Comparison of ENCODE assay signal across 8 cellular contexts in the genomic region with DNA sequence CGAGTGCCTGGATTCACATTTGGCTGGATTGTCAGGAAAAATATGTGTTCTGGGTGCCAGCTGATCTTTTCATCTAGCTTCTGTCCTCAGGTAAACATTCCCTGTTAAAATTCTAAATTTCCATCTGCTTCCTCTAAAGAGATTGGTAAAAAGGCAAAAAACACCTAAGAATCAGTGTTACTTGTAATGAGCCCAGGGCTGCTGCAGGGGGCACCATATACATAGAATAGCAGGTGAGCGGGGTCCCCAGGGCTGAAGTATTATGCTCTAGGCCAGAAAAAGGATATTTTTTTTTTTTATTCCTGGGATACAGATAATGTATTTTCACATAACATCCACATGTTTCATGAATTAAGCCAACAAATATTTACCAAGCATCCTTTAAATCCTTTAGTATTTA. TPM values are rescaled to one million over a fixed set of nuclear protein-coding genes. Genes with fewer than 3 reads are reported as not detected.
DNase-seq lines count a peak whose midpoint lies in the region; ATAC-seq, FAIRE-seq and TF ChIP-seq lines count a peak whose summit lies in the region.
"Not testable (repeated sequence)": the region's sequence is repeated elsewhere in the genome, so short reads cannot be mapped to it uniquely, and the experiment has no call there.

No MANE protein-coding gene starts in this region.

- not testable (repeated sequence) for H3T11ph ChIP-seq in H9 (ENCODE audit: low read length)

- not testable (repeated sequence) for H3K4me3 ChIP-seq in AG09309 (ENCODE audit: control insufficient read depth, low read depth, low read length); GM12864 (ENCODE audit: low read depth, low read length); MM.1S (ENCODE audit: low read length); PC-3 (ENCODE audit: low read length); GM12878; fibroblast of villous mesenchyme (ENCODE audit: low read depth, low read length)

- not testable (repeated sequence) for H3K36me3 Mint-ChIP-seq in H9 (ENCODE audit: insufficient read depth in 1 of 3, low read depth in 3 of 3); osteocyte (ENCODE audit: unreplicated experiment)

- RAD21 ChIA-PET in GM12878 (lab: Charles Lee; ENCODE audit: unreplicated experiment), result not testable (repeated sequence)

- H2BK12ac ChIP-seq in H9 (ENCODE audit: insufficient read length, low read depth, low read length), result not testable (repeated sequence)

- H3K4me1 ChIP-seq in H9 (ENCODE audit: insufficient read depth, low read length); MM.1S (ENCODE audit: low read length); PC-3 (ENCODE audit: insufficient read depth, low read length); GM12878 (ENCODE audit: control insufficient read depth, insufficient read depth, low read length): not testable (repeated sequence)

- CTCF ChIA-PET in PC-3 (lab: Charles Lee), result not testable (repeated sequence)
- CTCF ChIA-PET in GM12878 (lab: Yijun Ruan, JAX), result interaction anchor here (0.7 kb wide), 1 partner anchor 10 kb away, joined by 4 read pairs; no protein-coding TSS in a partner anchor

- not testable (repeated sequence) for H3K4me2 ChIP-seq in H9 (ENCODE audit: insufficient read depth, insufficient read length, low read length); MM.1S (ENCODE audit: low read depth, low read length); PC-3 (ENCODE audit: low read length); GM12878 (ENCODE audit: control insufficient read depth, insufficient read depth)

- not testable (repeated sequence) for H4K8ac ChIP-seq in H9 (replicated peaks; ENCODE audit: insufficient read length, low read depth, low read length)

- DNase-seq in AG09309 (ENCODE audit: low read depth); GM12864 (ENCODE audit: low read depth); H9; MM.1S; PC-3; GM12878 (ENCODE audit: low read depth, low spot score); fibroblast of villous mesenchyme (ENCODE audit: low read depth); osteocyte (ENCODE audit: extremely low spot score, unreplicated experiment): not testable (repeated sequence)

- not testable (repeated sequence) for H3K79me2 ChIP-seq in H9 (ENCODE audit: insufficient read depth, low read length); MM.1S (ENCODE audit: low read length); PC-3 (ENCODE audit: low read length); GM12878 (ENCODE audit: control insufficient read depth, insufficient read depth, low read length)

- H3K4me1 Mint-ChIP-seq in H9, result peaks cover 7 to 12% of the 10 kb centered on the region in 2 experiments; a peak in 3 of 4 replicates
- not testable (repeated sequence) for H3K4me1 Mint-ChIP-seq in osteocyte (ENCODE audit: unreplicated experiment)

- not testable (repeated sequence) for H3K9me3 ChIP-seq in H9 (ENCODE audit: control insufficient read depth, low read depth, low read length); MM.1S (replicated peaks; ENCODE audit: insufficient read depth, low read length); PC-3 (ENCODE audit: low read length); GM12878 (replicated peaks; ENCODE audit: control insufficient read depth, insufficient read depth, low read length)

- FAIRE-seq in GM12878 (lab: Jason Lieb, UNC), result not testable (repeated sequence)

- H3K27ac Mint-ChIP-seq in H9; osteocyte (ENCODE audit: unreplicated experiment): not testable (repeated sequence)

- H2BK20ac ChIP-seq in H9 (ENCODE audit: low read depth, low read length, poor library complexity, severe bottlenecking), result not testable (repeated sequence)

- not testable (repeated sequence) for H3K27ac ChIP-seq in H9 (ENCODE audit: insufficient read length, low read depth, low read length); MM.1S (ENCODE audit: low read length); PC-3 (ENCODE audit: low read length); GM12878 (ENCODE audit: control insufficient read depth, insufficient read depth)

- H3K9me3 Mint-ChIP-seq in H9; osteocyte (ENCODE audit: unreplicated experiment): not testable (repeated sequence)

- H3K79me1 ChIP-seq in H9 (ENCODE audit: insufficient read depth, low read depth, low read length, poor library complexity, severe bottlenecking), result not testable (repeated sequence)

- not testable (repeated sequence) for H3K4me3 Mint-ChIP-seq in H9; osteocyte (ENCODE audit: unreplicated experiment)

- not testable (repeated sequence) for H3K27me3 ChIP-seq in H9 (ENCODE audit: insufficient read depth, low read length); MM.1S (replicated peaks; ENCODE audit: insufficient read depth, low read length); PC-3 (ENCODE audit: low read length); GM12878 (replicated peaks in 1 of 2; ENCODE audit: control insufficient read depth in 2 of 2, insufficient read depth in 2 of 2, low read length in 1 of 2)

- H2AFZ ChIP-seq in H9 (ENCODE audit: low read length); MM.1S (ENCODE audit: low read length); PC-3 (ENCODE audit: low read length); GM12878 (ENCODE audit: control insufficient read depth, low read depth, low read length): not testable (repeated sequence)

- in situ Hi-C loops in GM12878 (cut with MboI), result loop anchor here (25.0 kb wide), 1 partner anchor 457 kb away; no protein-coding TSS in a partner anchor

- H3K9ac ChIP-seq in H9 (ENCODE audit: extremely low read depth, insufficient read length, low read length); MM.1S (ENCODE audit: low read length); PC-3 (ENCODE audit: low read length); GM12878 (ENCODE audit: control insufficient read depth, insufficient read depth, low read length): not testable (repeated sequence)

- TF ChIP-seq CTCF in AG09309 (IDR thresholded peaks at IDR 0.05; ENCODE audit: control insufficient read depth, insufficient read depth, low read depth, low read length, missing control alignments) (peak; percentile 26), GM12864 (IDR thresholded peaks at IDR 0.05; ENCODE audit: low read depth, low read length, missing control alignments) (peak; percentile 24), H9 (conservative IDR thresholded peaks at IDR 0.05) (peak; percentile 73), MM.1S (IDR thresholded peaks at IDR 0.05; ENCODE audit: low read length) (peak; percentile 36), PC-3 (conservative IDR thresholded peaks at IDR 0.05; ENCODE audit: low read depth, low read length) (peak; percentile 49), GM12878 (IDR thresholded peaks at IDR 0.05 in 2 of 3, conservative IDR thresholded peaks at IDR 0.05 in 1 of 3; ENCODE audit: control insufficient read depth in 2 of 3, extremely low read depth in 1 of 3, insufficient read depth in 1 of 3, low read depth in 3 of 3, low read length in 3 of 3) (peak; percentile 11 to 20 (median 15); a peak in 2 of 6 replicates), fibroblast of villous mesenchyme (IDR thresholded peaks at IDR 0.05; ENCODE audit: insufficient read depth, low read depth, low read length) (peak; percentile 41), osteocyte (IDR thresholded peaks at IDR 0.05) (peak; percentile 36)

- not testable (repeated sequence) for H2BK5ac ChIP-seq in H9 (ENCODE audit: insufficient read length, low read length)

- H3F3A ChIP-seq in MM.1S (ENCODE audit: insufficient read depth, low read length); PC-3 (ENCODE audit: low read length, unreplicated experiment): not testable (repeated sequence)

- not testable (repeated sequence) for H3K9me2 ChIP-seq in MM.1S (replicated peaks; ENCODE audit: insufficient read depth, low read length); PC-3 (replicated peaks; ENCODE audit: low read length)

- H3K27me3 Mint-ChIP-seq in H9 (ENCODE audit: low read depth); osteocyte (ENCODE audit: unreplicated experiment): not testable (repeated sequence)

- intact Hi-C loops in PC-3 (cut with micrococcal nuclease); GM12878 (cut with micrococcal nuclease; ENCODE audit: unreplicated experiment): not testable (repeated sequence)

- not testable (repeated sequence) for H2AK5ac ChIP-seq in H9 (ENCODE audit: insufficient read length, low read length)

- H4K20me1 ChIP-seq in H9 (ENCODE audit: control insufficient read depth, insufficient read depth, insufficient read length); MM.1S (ENCODE audit: insufficient read depth, low read length); PC-3 (ENCODE audit: low read length); GM12878 (ENCODE audit: control insufficient read depth, insufficient read depth): not testable (repeated sequence)

- not testable (repeated sequence) for H3K23me2 ChIP-seq in H9 (ENCODE audit: insufficient read length, low read depth, low read length, poor library complexity, severe bottlenecking)

- TF ChIP-seq POLR2A in GM12878 (IDR thresholded peaks at IDR 0.05; ENCODE audit: low read depth, low read length), result not testable (repeated sequence)

- H4K91ac ChIP-seq in H9 (ENCODE audit: insufficient read length, low read depth, low read length), result not testable (repeated sequence)

- not testable (repeated sequence) for H3K18ac ChIP-seq in H9 (ENCODE audit: insufficient read length, low read depth, low read length)

- not testable (repeated sequence) for H2BK15ac ChIP-seq in H9 (ENCODE audit: low read depth, low read length)

- not testable (repeated sequence) for H2BK120ac ChIP-seq in H9 (ENCODE audit: low read depth, low read length, poor library complexity, severe bottlenecking)

- not testable (repeated sequence) for ATAC-seq in PC-3
- peak; percentile 57 for ATAC-seq in GM12878

- H3K4ac ChIP-seq in H9 (ENCODE audit: low read depth, low read length), result not testable (repeated sequence)

- H4K5ac ChIP-seq in H9 (ENCODE audit: insufficient read length, low read depth, low read length), result not testable (repeated sequence)

- POLR2A ChIA-PET in PC-3 (lab: Charles Lee; ENCODE audit: unreplicated experiment); GM12878 (lab: Charles Lee): not testable (repeated sequence)

- not testable (repeated sequence) for TF ChIP-seq EP300 in GM12878 (IDR thresholded peaks at IDR 0.05; ENCODE audit: borderline replicate concordance in 1 of 2, control insufficient read depth in 1 of 2, low read depth in 2 of 2, low read length in 2 of 2)

- not testable (repeated sequence) for H3K14ac ChIP-seq in H9 (ENCODE audit: insufficient read depth, low read length)

- SMC1A ChIA-PET in GM12878 (lab: Charles Lee; ENCODE audit: uncharacterized antibody, unreplicated experiment), result not testable (repeated sequence)

- H3K23ac ChIP-seq in H9 (ENCODE audit: insufficient read length, low read depth, low read length), result not testable (repeated sequence)

- not testable (repeated sequence) for H3K36me3 ChIP-seq in MM.1S (replicated peaks; ENCODE audit: insufficient read depth, low read length); PC-3 (ENCODE audit: low read depth, low read length); GM12878 (ENCODE audit: control insufficient read depth in 2 of 2, insufficient read depth in 2 of 2, low read length in 1 of 2)

- TF ChIP-seq RAD21 in GM12878 (IDR thresholded peaks at IDR 0.05; ENCODE audit: insufficient read depth, low read depth, low read length), result 0 out of 2 replicates have a peak, but pooled peaks have one; percentile 20

- H3K56ac ChIP-seq in H9 (ENCODE audit: insufficient read length, low read depth, low read length), result not testable (repeated sequence)

- not testable (repeated sequence) for BruUV-seq in PC-3 (replicated peaks; lab: Mats Ljungman, UMichigan); GM12878 (replicated peaks; lab: Mats Ljungman, UMichigan)

- no CpG with 5 or more reads among the region's 2 CpGs for WGBS in H9 (ENCODE audit: extremely low coverage, insufficient read length, low lambda C conversion rate)
- 14% methylated on average over 2 of the region's 2 CpGs for WGBS in GM12878 (ENCODE audit: insufficient coverage, insufficient replicate concordance, low lambda C conversion rate, missing lambda C conversion rate)

RNA-seq across cellular contexts. Expression of a gene that starts 18.4 kb away (rescaled TPM):
- total RNA-seq in H9 (2021), result 14.3 and 14.9 TPM in 2 replicates
- 10.7 and 11.2 TPM in 2 replicates for total RNA-seq in PC-3 (2014; rRNA removed)
- 17.5 and 23.3 TPM in 2 replicates for total RNA-seq in GM12878 (2013; cell fraction: nucleolus; rRNA removed)
- total RNA-seq in GM12878 (2014; rRNA removed), result 4.0 and 5.8 TPM in 2 replicates
- 4.8 and 6.2 TPM in 2 replicates for total RNA-seq in GM12878 (2014; rRNA removed; fragmentation: Illumina TruSeq; extraction: Trizol)
- total RNA-seq in GM12878 (2021), result 5.5 and 6.4 TPM in 2 replicates
- polyA plus RNA-seq in GM12878 (2011; ENCODE audit: low read depth), result 0.76 TPM
- 35.4 and 70.7 TPM in 2 replicates for polyA plus RNA-seq in GM12878 (2011; rRNA removed)
- 10.3 and 11.8 TPM in 2 replicates for polyA plus RNA-seq in GM12878 (2011; cell fraction: cytosol; rRNA removed)
- 11.5 and 14.2 TPM in 2 replicates for polyA plus RNA-seq in GM12878 (2011; cell fraction: nucleus; rRNA removed)
- 1.4 and 2.0 TPM in 2 replicates for polyA plus RNA-seq in GM12878 (2012)
- 5.1 and 6.9 TPM in 2 replicates for polyA plus RNA-seq in GM12878 (2014; fragmentation: Illumina TruSeq; extraction: Trizol)
- under 1 TPM; 0.47 to 0.93 TPM for polyA plus RNA-seq in GM12878 (2014; fragmentation: Nextera tagmentation; extraction: Ambion mirVana)
- 3.0 and 3.5 TPM in 2 replicates for polyA plus RNA-seq in GM12878 (2014; rRNA removed)
- polyA plus RNA-seq in GM12878 (2016; fragmentation: Nextera tagmentation; extraction: Ambion mirVana), result 1 to 10 TPM in 1 of 2 experiments, under 1 TPM in 1; 0.63 to 1.6 TPM
- 19.5 and 25.2 TPM in 2 replicates for polyA minus RNA-seq in GM12878 (2011; rRNA and poly(A)+ RNA removed)
- polyA minus RNA-seq in GM12878 (2011; cell fraction: cytosol; rRNA and poly(A)+ RNA removed), result 8.2 and 11.3 TPM in 2 replicates
- polyA minus RNA-seq in GM12878 (2011; cell fraction: nucleus; rRNA and poly(A)+ RNA removed), result 12.3 and 20.5 TPM in 2 replicates
- 32.9 and 44.5 TPM in 2 replicates for total RNA-seq in fibroblast of villous mesenchyme
- total RNA-seq in osteocyte, result 37.2 and 39.3 TPM in 2 replicates

Comparison
In these comparisons a context has a peak if more than half of its experiments do, and no peak if none do; other contexts are left out.
1. CTCF ChIP-seq: peak in every context shown above with its lines; median percentile 73 in H9; 49 in PC-3; 41 in fibroblast of villous mesenchyme; 36 in MM.1S; 36 in osteocyte; 26 in AG09309; 24 in GM12864; 15 in GM12878.